Comparison of ENCODE assay signal across 26 cellular contexts in genomic region chr5:17331649-17332048, GRCh38.
"Had no signal": no experiment of that assay in that cellular context is flagged by ENCODE, and none has a peak within 500 bp of the region (broad histone marks: within the 10 kb centered on the region; RNA-seq: fewer than 3 reads in every experiment).

No MANE protein-coding gene starts in this region.

- H3K4me3 Mint-ChIP-seq: dendritic cell treated with granulocyte-macrophage colony-stimulating factor and Interleukin-4, amounts not matched to agents 40 ng/mL and 50 ng/mL, for 4 days; effector memory CD8-positive, alpha-beta T cell; endodermal cell had no signal

- H3K9me3 ChIP-seq: colonic mucosa, gastrocnemius medialis, heart right ventricle, lower lobe of right lung had no signal

- ATAC-seq: effector memory CD8-positive, alpha-beta T cell; esophagus mucosa; gastrocnemius medialis; heart right ventricle; left cardiac atrium; left lung; left ventricle myocardium superior; lower lobe of right lung had no signal

- H3K27ac Mint-ChIP-seq: dendritic cell treated with granulocyte-macrophage colony-stimulating factor and Interleukin-4, amounts not matched to agents 40 ng/mL and 50 ng/mL, for 4 days; effector memory CD8-positive, alpha-beta T cell; endodermal cell had no signal

- H3K27me3 Mint-ChIP-seq: effector memory CD8-positive, alpha-beta T cell had no signal

- H3K36me3 ChIP-seq: colonic mucosa, esophagus squamous epithelium, gastrocnemius medialis, heart right ventricle, left lung, lower lobe of right lung had no signal

- H3K27ac ChIP-seq: colonic mucosa, epithelial cell of prostate, esophagus squamous epithelium, gastrocnemius medialis, heart right ventricle, left lung, lower lobe of right lung had no signal

- H3K4me1 ChIP-seq: colonic mucosa, esophagus squamous epithelium, gastrocnemius medialis, heart right ventricle, left lung, lower lobe of right lung had no signal

- H3K4me3 ChIP-seq: colonic mucosa, esophagus squamous epithelium, gastrocnemius medialis, heart right ventricle, left lung, lower lobe of right lung had no signal

- FAIRE-seq: endometrium, islet of Langerhans, keratinocyte had no signal

- H3K27me3 ChIP-seq: colonic mucosa, esophagus squamous epithelium, gastrocnemius medialis, left lung had no signal

- DNase-seq: colonic mucosa; cortex of kidney; effector CD8-positive, alpha-beta T cell; effector memory CD8-positive, alpha-beta T cell; endodermal cell; erythroblast; esophagus squamous epithelium; foreskin fibroblast; foreskin melanocyte; gastrocnemius medialis; glutamatergic neuron; head of caudate nucleus; heart right ventricle; hippocampal formation; left cardiac atrium; left lung; left ventricle myocardium superior; lower lobe of right lung; mesenchymal stem cell; midbrain had no signal
